8 cellular contexts compared by ENCODE assay signal in the genomic region with DNA sequence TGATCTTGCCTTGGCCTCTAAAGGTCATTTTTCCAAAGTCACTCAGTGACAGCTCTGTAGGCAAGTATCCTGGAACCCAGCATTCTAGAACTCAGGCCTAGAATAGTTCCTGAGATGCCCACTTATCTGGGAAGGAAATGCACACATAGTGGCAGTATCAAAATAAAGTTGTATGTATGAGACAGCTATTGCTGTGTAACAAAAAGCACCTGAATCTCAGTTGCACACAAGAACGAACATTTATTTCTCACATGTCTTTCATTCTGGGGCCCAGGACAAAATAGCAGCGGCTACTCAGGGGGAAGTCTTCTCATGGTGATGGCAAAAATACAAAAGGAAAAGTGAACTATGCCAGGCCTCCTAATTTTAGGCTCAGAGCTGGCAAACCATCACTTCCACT.
"Had no signal": no experiment of that assay in that cellular context is flagged by ENCODE, and none has a peak within 500 bp of the region (broad histone marks: within the 10 kb centered on the region; RNA-seq: fewer than 3 reads in every experiment).

No MANE protein-coding gene starts in this region.

- DNase-seq: GDM1, GF-D8 had no signal

- H3K4me3 ChIP-seq: GM12878 had no signal

- ATAC-seq: GM12878 had no signal

- FAIRE-seq: G401.6, GM12878, GM12891, GM12892, GM18507, GM19239 had no signal
